Comparison of ENCODE assay signal across 19 cellular contexts in genomic region chr12:61188801-61189595, GRCh38.
DNase-seq lines count a peak whose midpoint lies in the region; ATAC-seq and TF ChIP-seq lines count a peak whose summit lies in the region.
"Had no signal": no experiment of that assay in that cellular context is flagged by ENCODE, and none has a peak within 500 bp of the region (broad histone marks: within the 10 kb centered on the region; RNA-seq: fewer than 3 reads in every experiment).

No MANE protein-coding gene starts in this region.

- H3K14ac ChIP-seq in neuronal stem cell (ENCODE audit: low read length) = no peak overlapping the region

- no peaks in the 10 kb centered on the region for H4K20me1 ChIP-seq in Karpas-422 (ENCODE audit: insufficient read depth, low read depth, low read length)

- no peak overlapping the region for H4K91ac ChIP-seq in neuronal stem cell (ENCODE audit: low read depth, low read length, poor library complexity)

- H3K27me3 ChIP-seq in neuronal stem cell (ENCODE audit: control insufficient read depth in 3 of 3, insufficient read depth in 3 of 3, low read depth in 1 of 3, low read length in 3 of 3) (no peaks in the 10 kb centered on the region), thoracic aorta (replicated peaks; ENCODE audit: insufficient read depth) (no peaks in the 10 kb centered on the region), Karpas-422 (ENCODE audit: low read length) (no peaks in the 10 kb centered on the region)
- H3K27me3 ChIP-seq: SJCRH30 had no signal

- H3K4me3 ChIP-seq in neuronal stem cell (ENCODE audit: low read length in 2 of 2) (no peak overlapping the region), thoracic aorta (peak overlapping the region; percentile 9), Karpas-422 (ENCODE audit: low read length) (no peak overlapping the region)
- H3K4me3 ChIP-seq: SJCRH30 had no signal

- H3K4ac ChIP-seq in neuronal stem cell (ENCODE audit: low read length) = no peak overlapping the region

- H4K8ac ChIP-seq in neuronal stem cell (ENCODE audit: low read depth, low read length) = no peak overlapping the region

- H3K4me1 ChIP-seq in neuronal stem cell (ENCODE audit: control insufficient read depth in 2 of 2, insufficient read depth in 1 of 2, low read depth in 1 of 2, low read length in 2 of 2) = no peaks in the 10 kb centered on the region
- H3K4me1 ChIP-seq in thoracic aorta (ENCODE audit: control insufficient read depth in 1 of 2, low read depth in 2 of 2) = peaks cover 2 to 8% of the 10 kb centered on the region in 2 donors
- H3K4me1 ChIP-seq in Karpas-422 (ENCODE audit: low read length) = no peaks in the 10 kb centered on the region
- H3K4me1 ChIP-seq: SJCRH30 had no signal

- DNase-seq in hippocampal formation (lab: John Stamatoyannopoulos, UW) (peak; percentile 41 to 43), neuronal stem cell (ENCODE audit: low spot score) (no peak), thoracic aorta (ENCODE audit: low spot score) (no peak), DMS 273 (lab: John Stamatoyannopoulos, UW; ENCODE audit: unreplicated experiment) (no peak), Karpas-422 (no peak)
- DNase-seq: AML-193, COR-L47, GF-D8, Kasumi-1, NCI-H1092 treated with DMSO at 0.1 percent for 48 hours, NCI-H146, NCI-H2081, NCI-H2171 treated with DMSO at 0.1 percent for 48 hours, NCI-H446 treated with DMSO at 0.1 percent for 48 hours, NCI-H69, SJCRH30 had no signal

- no peak for ATAC-seq in thoracic aorta (ENCODE audit: insufficient number of reproducible peaks, low FRiP score, low read depth)
- ATAC-seq in HG02981 (IDR thresholded peaks at IDR 0.05; ENCODE audit: unreplicated experiment) = no peak
- ATAC-seq: Panc1 had no signal

- H2BK120ac ChIP-seq in neuronal stem cell (ENCODE audit: low read depth, low read length) = no peak overlapping the region

- no peaks in the 10 kb centered on the region for H3K79me1 ChIP-seq in neuronal stem cell (ENCODE audit: low read depth, low read length)

- no peak overlapping the region for H3K9ac ChIP-seq in neuronal stem cell (ENCODE audit: low read depth, low read length, poor library complexity)
- H3K9ac ChIP-seq in Karpas-422 (ENCODE audit: low read length) = no peak overlapping the region

- no peak overlapping the region for H2AK5ac ChIP-seq in neuronal stem cell (ENCODE audit: low read depth, low read length)

- TF ChIP-seq CTCF in thoracic aorta (IDR thresholded peaks at IDR 0.05) = no peak

- H2BK12ac ChIP-seq in neuronal stem cell (ENCODE audit: low read length) = no peak overlapping the region

- no peaks in the 10 kb centered on the region for H3K9me2 ChIP-seq in Karpas-422 (replicated peaks; ENCODE audit: insufficient read depth, low read length)

- H3K4me2 ChIP-seq in neuronal stem cell (ENCODE audit: insufficient read depth, low read length, poor library complexity, severe bottlenecking) = no peak overlapping the region
- H3K4me2 ChIP-seq in Karpas-422 (ENCODE audit: low read depth, low read length, poor library complexity, severe bottlenecking) = no peak overlapping the region

- H3K79me2 ChIP-seq in Karpas-422 (ENCODE audit: low read length) = no peaks in the 10 kb centered on the region

- H3K27ac ChIP-seq in cingulate gyrus (ENCODE audit: low read depth, low read length) = peak overlapping the region; percentile 25
- H3K27ac ChIP-seq in neuronal stem cell (replicated peaks; ENCODE audit: low read length) = no peak overlapping the region
- H3K27ac ChIP-seq in thoracic aorta = peak overlapping the region in 1 of 2 donors; percentile 38
- H3K27ac ChIP-seq in Karpas-422 (ENCODE audit: low read length) = no peak overlapping the region
- H3K27ac ChIP-seq: SJCRH30 had no signal

- no CpG with 5 or more reads among the region's 18 CpGs for WGBS in neuronal stem cell (ENCODE audit: extremely low coverage in 2 of 2, insufficient read length in 2 of 2, insufficient replicate concordance in 1 of 2), 2 donors

- no peak overlapping the region for H3K23ac ChIP-seq in neuronal stem cell (ENCODE audit: low read depth, low read length, poor library complexity)

- no peak overlapping the region for H2BK15ac ChIP-seq in neuronal stem cell (ENCODE audit: low read length)

- no peak overlapping the region for H2BK5ac ChIP-seq in neuronal stem cell (ENCODE audit: low read length)

- H3K36me3 ChIP-seq in neuronal stem cell (replicated peaks in 1 of 2; ENCODE audit: control insufficient read depth in 2 of 2, insufficient read depth in 2 of 2, low read length in 2 of 2) (no peaks in the 10 kb centered on the region), thoracic aorta (no peaks in the 10 kb centered on the region), Karpas-422 (ENCODE audit: insufficient read depth, low read length) (no peaks in the 10 kb centered on the region)
- H3K36me3 ChIP-seq: SJCRH30 had no signal

- no peaks in the 10 kb centered on the region for H3K9me3 ChIP-seq in neuronal stem cell (replicated peaks in 1 of 2; ENCODE audit: control insufficient read depth in 2 of 2, insufficient read depth in 1 of 2, low read depth in 1 of 2, low read length in 2 of 2)
- H3K9me3 ChIP-seq in thoracic aorta = no peaks in the 10 kb centered on the region
- no peaks in the 10 kb centered on the region; the same call in 1 of the 2 replicates for H3K9me3 ChIP-seq in Karpas-422 (ENCODE audit: low read length)
- H3K9me3 ChIP-seq: SJCRH30 had no signal

- no peak overlapping the region for H3K18ac ChIP-seq in neuronal stem cell (ENCODE audit: low read length)

- H2AFZ ChIP-seq in neuronal stem cell (ENCODE audit: low read length) = peak overlapping the region; percentile 46
- H2AFZ ChIP-seq in Karpas-422 (ENCODE audit: low read length) = no peak overlapping the region

Comparison
In these comparisons a context has a peak if more than half of its experiments do, and no peak if none do; other contexts are left out.
1. DNase-seq: peak in hippocampal formation (2 of 2); none in neuronal stem cell (single experiment), thoracic aorta (single experiment), DMS 273 (single experiment) and Karpas-422 (single experiment).